8 cellular contexts compared by ENCODE assay signal in the genomic region with DNA sequence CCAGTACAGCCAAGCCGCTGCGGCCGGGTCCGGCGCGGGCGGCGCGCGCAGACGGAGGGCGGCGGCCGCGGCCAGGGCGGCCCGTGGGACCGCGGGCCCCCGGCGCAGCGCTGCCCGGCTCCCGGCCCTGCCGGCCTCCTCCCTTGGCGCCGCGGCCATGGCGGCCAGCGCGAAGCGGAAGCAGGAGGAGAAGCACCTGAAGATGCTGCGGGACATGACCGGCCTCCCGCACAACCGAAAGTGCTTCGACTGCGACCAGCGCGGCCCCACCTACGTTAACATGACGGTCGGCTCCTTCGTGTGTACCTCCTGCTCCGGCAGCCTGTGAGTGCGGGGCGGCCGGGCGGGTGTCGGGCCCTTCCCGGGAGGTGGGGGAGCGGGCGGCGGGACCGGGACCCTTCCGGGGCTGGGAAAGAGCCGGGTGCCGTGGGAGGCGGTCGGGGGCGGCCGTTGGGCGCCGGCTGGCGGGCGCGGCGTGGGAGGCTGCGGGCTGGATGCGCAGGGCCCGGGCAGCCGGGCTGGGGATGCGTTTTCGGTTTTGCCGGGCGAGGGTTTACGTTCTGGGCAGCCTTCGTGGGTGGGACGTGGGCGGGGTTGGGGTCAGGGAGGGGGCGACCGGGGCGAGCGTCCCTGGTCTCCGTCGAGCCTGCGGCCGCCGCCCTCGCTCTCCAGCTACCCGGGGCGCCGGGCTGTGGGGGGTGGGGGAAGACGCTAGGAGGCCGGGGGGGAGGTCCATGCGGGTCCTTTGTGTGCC. TPM values are rescaled to one million over a fixed set of nuclear protein-coding genes. Genes with fewer than 3 reads are reported as not detected.
DNase-seq lines count a peak whose midpoint lies in the region; TF ChIP-seq lines count a peak whose summit lies in the region.

No MANE protein-coding gene starts in this region.

- H2AFZ ChIP-seq in neuron (ENCODE audit: low read depth, low read length): no peak overlapping the region

- H3K4me3 ChIP-seq in H7 (ENCODE audit: insufficient read depth, low read depth, low read length) (peak overlapping the region; percentile 86), fibroblast of villous mesenchyme (ENCODE audit: low read depth, low read length) (peak overlapping the region; percentile 81), neuron (ENCODE audit: low read length) (peak overlapping the region; percentile 100)

- H3K27me3 ChIP-seq in H7 (ENCODE audit: control insufficient read depth, insufficient read depth, low read length) (no peaks in the 10 kb centered on the region), neuron (ENCODE audit: insufficient read depth, low read length) (no peaks in the 10 kb centered on the region)

- TF ChIP-seq CTCF in GM13977 (IDR thresholded peaks at IDR 0.05; ENCODE audit: extremely low read depth, insufficient read depth, missing control alignments) (no peak), fibroblast of villous mesenchyme (IDR thresholded peaks at IDR 0.05; ENCODE audit: insufficient read depth, low read depth, low read length) (no peak)

- H3K36me3 ChIP-seq in H7 (replicated peaks; ENCODE audit: control insufficient read depth, insufficient read depth, low read length) (no peaks in the 10 kb centered on the region), neuron (ENCODE audit: insufficient read depth, low read length) (no peaks in the 10 kb centered on the region)

- H3K9me3 ChIP-seq in neuron (ENCODE audit: low read length): no peaks in the 10 kb centered on the region

- in situ Hi-C loops in GM13977 (cut with MboI; ENCODE audit: low pct_unique_long_range_greater_than_20kb, low sequenced_read_pairs, unreplicated experiment): no loop called here

- DNase-seq in GM13977 (ENCODE audit: low spot score) (peak; percentile 78), H7 (peak; percentile 90), M059J (ENCODE audit: low read depth) (peak; percentile 32), fibroblast of villous mesenchyme (ENCODE audit: low read depth) (peak; percentile 28), SKM-1 (lab: John Stamatoyannopoulos, UW; ENCODE audit: unreplicated experiment) (no peak), SIG-M5 treated with dmso at 0.1 percent for 504 hours (lab: John Stamatoyannopoulos, UW; ENCODE audit: unreplicated experiment) (no peak)
- peak; percentile 64 to 66 for DNase-seq in activated T-cell treated with anti-CD3 and anti-CD28 coated beads, Interleukin-2, amount 50 U/mL, for 48 hours

- H3K4me1 ChIP-seq in neuron (ENCODE audit: insufficient read depth, low read length): peaks cover 15% of the 10 kb centered on the region

RNA-seq across cellular contexts. Expression of a gene that starts 0.5 kb away (rescaled TPM):
- 94.3 and 116 TPM in 2 replicates for total RNA-seq in H7 (2014; rRNA removed; shearing (Covaris generic))
- 75.3 and 98.4 TPM in 2 replicates for total RNA-seq in M059J (2014; rRNA removed; shearing (Covaris generic))
- 30.0 and 56.1 TPM in 2 replicates for total RNA-seq in fibroblast of villous mesenchyme

Comparison
In these comparisons a context has a peak if more than half of its experiments do, and no peak if none do; other contexts are left out.
1. DNase-seq: peak in GM13977 (single experiment), H7 (single experiment), M059J (single experiment), activated T-cell treated with anti-CD3 and anti-CD28 coated beads, Interleukin-2, amount 50 U/mL, for 48 hours (2 of 2) and fibroblast of villous mesenchyme (single experiment); none in SKM-1 (single experiment) and SIG-M5 treated with dmso at 0.1 percent for 504 hours (single experiment).
2. Peak in every context shown above with its lines, with median percentiles within 50 percentile points of each other: H3K4me3 ChIP-seq.